15 cellular contexts compared by ENCODE assay signal in the genomic region with DNA sequence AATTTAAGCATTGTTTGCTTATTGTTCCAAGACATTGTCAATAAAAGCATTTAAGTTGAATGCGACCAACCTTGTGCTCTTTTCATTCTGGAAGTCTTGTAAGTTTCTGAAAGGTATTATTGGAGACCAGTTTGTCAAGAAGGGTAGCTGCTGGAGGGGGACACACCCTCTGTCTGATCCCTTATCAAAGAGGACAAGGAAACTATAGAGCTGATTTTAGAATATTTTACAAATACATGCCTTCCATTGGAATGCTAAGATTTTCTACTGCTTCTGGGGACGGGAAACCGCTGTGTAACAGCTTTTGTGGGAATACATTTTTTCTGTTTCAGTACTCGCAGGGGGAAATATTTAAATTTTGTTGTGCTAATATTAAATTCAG. TPM values are rescaled to one million over a fixed set of nuclear protein-coding genes. Genes with fewer than 3 reads are reported as not detected.
DNase-seq lines count a peak whose midpoint lies in the region; ATAC-seq, FAIRE-seq and TF ChIP-seq lines count a peak whose summit lies in the region.
"Had no signal": no experiment of that assay in that cellular context is flagged by ENCODE, and none has a peak within 500 bp of the region (broad histone marks: within the 10 kb centered on the region; RNA-seq: fewer than 3 reads in every experiment).

No MANE protein-coding gene starts in this region.

- no peak overlapping the region for H3K9ac ChIP-seq in parathyroid adenoma

- H3K4me1 ChIP-seq in Caco-2 (peaks cover 35% of the 10 kb centered on the region), parathyroid adenoma (peaks cover 6% of the 10 kb centered on the region)

- no peak overlapping the region for H3K27ac ChIP-seq in parathyroid adenoma
- H3K27ac ChIP-seq: foreskin keratinocyte had no signal

- POLR2A ChIA-PET in Caco-2 (lab: Charles Lee): interaction anchor here (5.4 kb wide), 1 partner anchor 12 kb away, joined by 99 read pairs; no protein-coding TSS in a partner anchor
- POLR2A ChIA-PET in activated CD8-positive, alpha-beta T cell treated with anti-CD3 and anti-CD28 coated beads for 36 hours (lab: Charles Lee): interaction anchor here (1.1 to 2.4 kb wide), 3 partner anchors 9 to 47 kb away, joined by 5 to 11 read pairs (median 7); no protein-coding TSS in a partner anchor

- no peak overlapping the region for H3K4me2 ChIP-seq in parathyroid adenoma (ENCODE audit: low read length)

- TF ChIP-seq CTCF in Caco-2 (IDR thresholded peaks at IDR 0.05; ENCODE audit: insufficient read depth in 1 of 2, low read depth in 1 of 2, low read length in 1 of 2, severe bottlenecking in 1 of 2, unreplicated experiment in 1 of 2) (no peak), parathyroid adenoma (IDR thresholded peaks at IDR 0.05) (no peak)
- TF ChIP-seq CTCF in activated CD8-positive, alpha-beta T cell treated with anti-CD3 and anti-CD28 coated beads for 36 hours (IDR thresholded peaks at IDR 0.05): no peak

- peaks cover 21% of the 10 kb centered on the region for H3K4me1 Mint-ChIP-seq in Caco-2 (ENCODE audit: low read depth, unreplicated experiment)
- H3K4me1 Mint-ChIP-seq in activated CD8-positive, alpha-beta T cell treated with anti-CD3 and anti-CD28 coated beads for 36 hours (ENCODE audit: low read depth): peaks cover 21% of the 10 kb centered on the region

- peak overlapping the region; percentile 61 for H3K4me3 Mint-ChIP-seq in Caco-2 (ENCODE audit: unreplicated experiment)
- no peak overlapping the region for H3K4me3 Mint-ChIP-seq in activated CD8-positive, alpha-beta T cell treated with anti-CD3 and anti-CD28 coated beads for 36 hours
- H3K4me3 Mint-ChIP-seq: activated CD4-positive, alpha-beta T cell treated with anti-CD3 and anti-CD28 coated beads for 36 hours had no signal

- H2AFZ ChIP-seq in parathyroid adenoma: no peak overlapping the region

- intact Hi-C loops in Caco-2 (cut with micrococcal nuclease; ENCODE audit: unreplicated experiment): no loop called here
- intact Hi-C loops in activated CD8-positive, alpha-beta T cell treated with anti-CD3 and anti-CD28 coated beads for 36 hours (cut with micrococcal nuclease): loop anchor here (5.0 kb wide), 1 partner anchor 35 kb away; no protein-coding TSS in a partner anchor

- FAIRE-seq in RCC 7860 (lab: Jason Lieb, UNC): no peak

- H3K36me3 ChIP-seq in Caco-2 (ENCODE audit: control insufficient read depth, insufficient read depth, low read length) (peaks cover 12% of the 10 kb centered on the region), parathyroid adenoma (ENCODE audit: control insufficient read depth, insufficient read depth, low read length) (no peaks in the 10 kb centered on the region), H7 (replicated peaks; ENCODE audit: control insufficient read depth, insufficient read depth, low read length) (peaks cover 1% of the 10 kb centered on the region; the same call in 1 of the 2 replicates)

- peaks cover 9% of the 10 kb centered on the region for H3K79me2 ChIP-seq in parathyroid adenoma

- H3K36me3 Mint-ChIP-seq in Caco-2 (ENCODE audit: insufficient read depth, unreplicated experiment): peaks cover 70% of the 10 kb centered on the region
- H3K36me3 Mint-ChIP-seq in activated CD8-positive, alpha-beta T cell treated with anti-CD3 and anti-CD28 coated beads for 36 hours (ENCODE audit: low read depth): peaks cover 27% of the 10 kb centered on the region

- no peak for ATAC-seq in activated CD8-positive, alpha-beta T cell treated with anti-CD3 and anti-CD28 coated beads for 36 hours
- ATAC-seq: activated CD4-positive, alpha-beta T cell treated with anti-CD3 and anti-CD28 coated beads for 36 hours; activated naive CD8-positive, alpha-beta T cell treated with anti-CD3 and anti-CD28 coated beads, Interleukin-2, amount 50 U/mL, for 24 hours had no signal

- BruUV-seq in Caco-2 (replicated peaks; lab: Mats Ljungman, UMichigan): no TSS peak

- no peaks in the 10 kb centered on the region for H3K27me3 ChIP-seq in Caco-2 (replicated peaks; ENCODE audit: control insufficient read depth, insufficient read depth, low read length)
- no peaks in the 10 kb centered on the region for H3K27me3 ChIP-seq in parathyroid adenoma (ENCODE audit: control insufficient read depth, insufficient read depth, low read length)
- H3K27me3 ChIP-seq in H7 (ENCODE audit: control insufficient read depth, insufficient read depth, low read length): peaks cover 6% of the 10 kb centered on the region; the same call in 1 of the 2 replicates
- H3K27me3 ChIP-seq: foreskin keratinocyte had no signal

- no peaks in the 10 kb centered on the region for H3K9me3 Mint-ChIP-seq in Caco-2 (ENCODE audit: unreplicated experiment)
- no peaks in the 10 kb centered on the region for H3K9me3 Mint-ChIP-seq in activated CD8-positive, alpha-beta T cell treated with anti-CD3 and anti-CD28 coated beads for 36 hours
- H3K9me3 Mint-ChIP-seq: activated naive CD8-positive, alpha-beta T cell treated with anti-CD3 and anti-CD28 coated beads, Interleukin-2, amount 50 U/mL, for 24 hours had no signal

- no peak overlapping the region for H3K4me3 ChIP-seq in Caco-2 (ENCODE audit: low read depth, low read length)
- H3K4me3 ChIP-seq in parathyroid adenoma (ENCODE audit: low read depth, low read length): peak overlapping the region; percentile 14
- no peak overlapping the region for H3K4me3 ChIP-seq in H7 (ENCODE audit: insufficient read depth, low read depth, low read length)

- H3K9me3 ChIP-seq in Caco-2 (no peaks in the 10 kb centered on the region), parathyroid adenoma (ENCODE audit: control insufficient read depth, low read length) (no peaks in the 10 kb centered on the region)

- no peaks in the 10 kb centered on the region for H3K27me3 Mint-ChIP-seq in Caco-2 (ENCODE audit: insufficient read depth, unreplicated experiment)
- peaks cover 15% of the 10 kb centered on the region for H3K27me3 Mint-ChIP-seq in activated CD8-positive, alpha-beta T cell treated with anti-CD3 and anti-CD28 coated beads for 36 hours

- DNase-seq in Caco-2 (peak in 1 of 2 experiments; percentile 30), T-helper 9 cell (peak; percentile 40), fibroblast of gingiva (ENCODE audit: low read depth) (peak; percentile 82), H7 (no peak), SW480 (ENCODE audit: low spot score) (no peak), RCC 7860 (ENCODE audit: low spot score) (no peak)
- no peak for DNase-seq in activated CD8-positive, alpha-beta T cell treated with anti-CD3 and anti-CD28 coated beads for 36 hours
- DNase-seq: activated CD4-positive, alpha-beta T cell treated with anti-CD3 and anti-CD28 coated beads for 36 hours; activated naive CD8-positive, alpha-beta T cell treated with anti-CD3 and anti-CD28 coated beads, Interleukin-2, amount 50 U/mL, for 24 hours; DMS153; NCI-H2081 treated with DMSO at 0.1 percent for 48 hours; Right ventricle myocardium superior; stimulated activated CD4-positive, alpha-beta T cell treated with anti-CD3 and anti-CD28 coated beads, Interleukin-2, amount 100 ng/mL, for 24 hours had no signal

- CTCF ChIA-PET in Caco-2 (lab: Charles Lee): no interaction called here
- CTCF ChIA-PET in activated CD8-positive, alpha-beta T cell treated with anti-CD3 and anti-CD28 coated beads for 36 hours (lab: Charles Lee): interaction anchor here (0.9 to 6.6 kb wide), 9 partner anchors 8 to 151 kb away, joined by 3 to 55 read pairs (median 4); no protein-coding TSS in a partner anchor

- H3K27ac Mint-ChIP-seq in Caco-2 (ENCODE audit: unreplicated experiment): peak overlapping the region; percentile 90
- H3K27ac Mint-ChIP-seq in activated CD8-positive, alpha-beta T cell treated with anti-CD3 and anti-CD28 coated beads for 36 hours: no peak overlapping the region
- H3K27ac Mint-ChIP-seq: activated CD4-positive, alpha-beta T cell treated with anti-CD3 and anti-CD28 coated beads for 36 hours; activated naive CD8-positive, alpha-beta T cell treated with anti-CD3 and anti-CD28 coated beads, Interleukin-2, amount 50 U/mL, for 24 hours had no signal

RNA-seq across cellular contexts. Expression of a gene that starts 3.5 kb away (rescaled TPM):
- total RNA-seq in Caco-2 (2022): 72.7 and 73.7 TPM in 2 replicates
- total RNA-seq in H7 (2014; rRNA removed; shearing (Covaris generic)): 14.2 and 217 TPM in 2 replicates
- total RNA-seq in activated CD8-positive, alpha-beta T cell treated with anti-CD3 and anti-CD28 coated beads for 36 hours: 10 to 100 TPM; 81.8 to 84.6 TPM

Comparison
In these comparisons a context has a peak if more than half of its experiments do, and no peak if none do; other contexts are left out.
1. DNase-seq: peak in T-helper 9 cell (single experiment) and fibroblast of gingiva (single experiment); none in H7 (single experiment), SW480 (single experiment), activated CD8-positive, alpha-beta T cell treated with anti-CD3 and anti-CD28 coated beads for 36 hours (single experiment) and RCC 7860 (single experiment).